8 cellular contexts compared by ENCODE assay signal in the genomic region with DNA sequence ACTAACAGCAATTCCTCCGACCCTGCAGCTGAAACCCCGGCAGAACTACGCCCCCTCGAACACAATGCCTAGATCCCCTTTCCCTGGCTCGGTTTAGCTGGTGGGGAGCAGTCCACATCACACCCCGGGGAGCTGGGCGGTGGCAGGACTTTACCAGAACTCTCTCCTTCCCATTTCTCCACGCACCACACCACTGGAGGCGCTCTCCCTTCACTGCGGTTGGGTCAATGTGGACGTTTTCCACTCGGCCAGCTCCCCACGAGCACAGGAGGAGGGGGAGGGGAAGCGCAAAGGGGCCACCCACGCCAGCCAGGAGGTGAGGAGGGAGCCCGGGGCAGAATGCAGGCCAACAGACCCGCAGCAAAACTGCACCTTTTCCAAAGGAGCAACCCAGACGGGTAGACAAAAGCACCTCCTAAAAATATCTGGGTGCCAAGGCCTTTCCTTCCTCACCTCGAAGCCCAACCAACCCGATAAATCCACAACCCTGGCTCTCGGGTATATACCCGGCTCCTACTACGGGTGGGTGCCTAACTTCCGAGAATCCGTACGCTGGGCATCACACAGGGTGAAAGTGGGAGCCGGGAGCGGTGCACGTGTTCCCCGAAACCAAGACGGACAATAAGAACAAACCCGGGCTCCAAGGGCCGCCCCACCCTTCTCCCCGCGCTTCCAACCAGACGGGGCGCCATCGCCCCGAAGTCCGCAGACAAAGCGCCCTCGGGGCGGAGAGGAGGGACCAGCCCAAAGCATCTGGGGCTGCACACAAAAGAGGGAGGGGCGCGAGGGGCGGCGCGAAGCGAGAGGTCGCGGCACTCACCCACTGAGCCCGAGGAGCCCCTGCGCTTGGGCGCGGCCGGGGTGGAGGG. TPM values are rescaled to one million over a fixed set of nuclear protein-coding genes. Genes with fewer than 3 reads are reported as not detected.
DNase-seq lines count a peak whose midpoint lies in the region; TF ChIP-seq lines count a peak whose summit lies in the region.

No MANE protein-coding gene starts in this region.

- H3K4me1 Mint-ChIP-seq in Calu3 (ENCODE audit: low read depth, unreplicated experiment) = peaks cover 30% of the 10 kb centered on the region

- no peaks in the 10 kb centered on the region for H3K27me3 Mint-ChIP-seq in Calu3 (ENCODE audit: unreplicated experiment)

- CTCF ChIA-PET in Calu3 (lab: Charles Lee) = interaction anchor here (0.5 to 1.8 kb wide), 11 partner anchors 15 to 150 kb away, joined by 3 to 12 read pairs (median 4); no protein-coding TSS in a partner anchor

- no peaks in the 10 kb centered on the region for H3K9me3 ChIP-seq in hepatocyte (ENCODE audit: low read depth)

- no peaks in the 10 kb centered on the region for H3K9me3 Mint-ChIP-seq in Calu3 (ENCODE audit: low read depth, unreplicated experiment)

- H3K27me3 ChIP-seq in hepatocyte (no peaks in the 10 kb centered on the region), rectal smooth muscle tissue (ENCODE audit: control insufficient read depth, insufficient read depth, low read length) (no peaks in the 10 kb centered on the region)

- DNase-seq in Calu3 = peak; percentile 78
- peak; percentile 26 for DNase-seq in GOT3 (lab: John Stamatoyannopoulos, UW)
- DNase-seq in NCI-H187 (lab: John Stamatoyannopoulos, UW) = peak; percentile 56 to 76
- peak; percentile 51 for DNase-seq in T-helper 22 cell (ENCODE audit: low read depth)
- DNase-seq in astrocyte of the spinal cord (ENCODE audit: low read depth, low spot score) = peak; percentile 79
- DNase-seq in hepatocyte (ENCODE audit: low spot score) = peak; percentile 91
- DNase-seq in OCI-M2 (lab: John Stamatoyannopoulos, UW; ENCODE audit: unreplicated experiment) = no peak

- no TSS peak for BruUV-seq in Calu3 (replicated peaks; lab: Mats Ljungman, UMichigan)

- H3K79me2 ChIP-seq in hepatocyte = peaks cover 74% of the 10 kb centered on the region

- H3K9me2 ChIP-seq in hepatocyte (replicated peaks; ENCODE audit: insufficient read depth) = no peaks in the 10 kb centered on the region

- intact Hi-C loops in Calu3 (cut with micrococcal nuclease; ENCODE audit: unreplicated experiment) = no loop called here

- H3K36me3 ChIP-seq in hepatocyte (replicated peaks; ENCODE audit: insufficient read depth, low read depth) (no peaks in the 10 kb centered on the region), rectal smooth muscle tissue (ENCODE audit: control insufficient read depth, insufficient read depth, low read length) (no peaks in the 10 kb centered on the region)

- peak overlapping the region; percentile 27 for H2AFZ ChIP-seq in hepatocyte

- peak overlapping the region; percentile 59 for H3K9ac ChIP-seq in rectal smooth muscle tissue (ENCODE audit: low read length)

- peaks cover 45% of the 10 kb centered on the region for H4K20me1 ChIP-seq in hepatocyte (ENCODE audit: insufficient read depth, poor library complexity, severe bottlenecking)

- peak; percentile 40 for TF ChIP-seq CTCF in Calu3 (IDR thresholded peaks at IDR 0.05; ENCODE audit: unreplicated experiment)
- TF ChIP-seq CTCF in astrocyte of the spinal cord (IDR thresholded peaks at IDR 0.05; ENCODE audit: low read depth, low read length) = peak; percentile 83
- peak; percentile 73 for TF ChIP-seq CTCF in hepatocyte (IDR thresholded peaks at IDR 0.05; ENCODE audit: poor library complexity)

- peaks cover 40% of the 10 kb centered on the region for H3K4me1 ChIP-seq in hepatocyte (ENCODE audit: insufficient read depth)
- peaks cover 23% of the 10 kb centered on the region for H3K4me1 ChIP-seq in rectal smooth muscle tissue (ENCODE audit: control insufficient read depth, insufficient read depth, low read length)

- H3K36me3 Mint-ChIP-seq in Calu3 (ENCODE audit: insufficient read depth, unreplicated experiment) = peaks cover 68% of the 10 kb centered on the region

- peak overlapping the region; percentile 85 for H3K4me3 Mint-ChIP-seq in Calu3 (ENCODE audit: low read depth, unreplicated experiment)

- WGBS in hepatocyte (ENCODE audit: low lambda C conversion rate, missing lambda C conversion rate) = 2% methylated on average over 45 of the region's 56 CpGs

- H3K27ac ChIP-seq in hepatocyte = peak overlapping the region; percentile 96
- peak overlapping the region; percentile 96 for H3K27ac ChIP-seq in rectal smooth muscle tissue (ENCODE audit: low read depth, low read length)

- H3K4me3 ChIP-seq in astrocyte of the spinal cord (ENCODE audit: low read depth, low read length) (peak overlapping the region; percentile 100), hepatocyte (peak overlapping the region; percentile 87), rectal smooth muscle tissue (ENCODE audit: low read length) (peak overlapping the region; percentile 97)

- in situ Hi-C loops in astrocyte of the spinal cord (cut with HindIII; ENCODE audit: low sequenced_read_pairs) = no loop called here

- peak overlapping the region; percentile 97 for H3K27ac Mint-ChIP-seq in Calu3 (ENCODE audit: unreplicated experiment)

- H3K4me2 ChIP-seq in hepatocyte = peak overlapping the region; percentile 78

RNA-seq across cellular contexts. Expression of gene RTN4, which starts 1.1 kb away (rescaled TPM):
- total RNA-seq in Calu3 (2022) (386 and 394 TPM in 2 replicates), hepatocyte (243 and 284 TPM in 2 replicates)
- polyA plus RNA-seq in hepatocyte = 437 and 455 TPM in 2 replicates
